In genomic region chr16:2428051-2428786, GRCh38 we compare ENCODE assay signal across 9 cellular contexts. TPM values are rescaled to one million over a fixed set of nuclear protein-coding genes. Genes with fewer than 3 reads are reported as not detected.
DNase-seq lines count a peak whose midpoint lies in the region; ATAC-seq, FAIRE-seq and TF ChIP-seq lines count a peak whose summit lies in the region.
"Had no signal": no experiment of that assay in that cellular context is flagged by ENCODE, and none has a peak within 500 bp of the region (broad histone marks: within the 10 kb centered on the region; RNA-seq: fewer than 3 reads in every experiment).

No MANE protein-coding gene starts in this region.

- H3K9ac ChIP-seq in endothelial cell of umbilical vein (replicated peaks; ENCODE audit: extremely low read depth, insufficient read depth, low read length): peak overlapping the region; percentile 63

- FAIRE-seq in endothelial cell of umbilical vein (lab: Jason Lieb, UNC) (no peak), D721Med (lab: Jason Lieb, UNC) (no peak)

- POLR2A ChIA-PET in endothelial cell of umbilical vein (lab: Charles Lee): no interaction called here

- peak overlapping the region; percentile 35 to 60 (median 57) for H3K4me3 ChIP-seq in endothelial cell of umbilical vein (replicated peaks in 1 of 3; ENCODE audit: insufficient read depth in 1 of 3, low read depth in 1 of 3, low read length in 3 of 3)

- ATAC-seq in HG02973 (IDR thresholded peaks at IDR 0.05; ENCODE audit: unreplicated experiment) (peak; percentile 7), SK-N-SH treated with all-trans-retinoic acid at 6 μM for 48 hours (peak; percentile 5)

- peak overlapping the region; percentile 73 for H3K4me2 ChIP-seq in endothelial cell of umbilical vein (ENCODE audit: insufficient read depth, low read length)

- BruUV-seq in endothelial cell of umbilical vein (replicated peaks; lab: Mats Ljungman, UMichigan): TSS peak; percentile 55

- H3K36me3 ChIP-seq in endothelial cell of umbilical vein (ENCODE audit: control insufficient read depth in 2 of 2, extremely low read depth in 1 of 2, insufficient read depth in 2 of 2, low read length in 2 of 2): peaks cover 6 to 10% of the 10 kb centered on the region in 2 experiments

- no peaks in the 10 kb centered on the region for H3K9me3 ChIP-seq in endothelial cell of umbilical vein (replicated peaks; ENCODE audit: control insufficient read depth, insufficient read depth, low read length)

- H3K9me1 ChIP-seq in endothelial cell of umbilical vein (replicated peaks; ENCODE audit: control insufficient read depth, extremely low read depth, insufficient read depth, low read length): no peaks in the 10 kb centered on the region

- dilution Hi-C loops in endothelial cell of umbilical vein (cut with MboI; ENCODE audit: extremely low pct_ligation_motif_present, low sequenced_read_pairs): no loop called here

- intact Hi-C loops in endothelial cell of umbilical vein (cut with micrococcal nuclease): loop anchor here (2.0 to 10.0 kb wide), 3 partner anchors 87 to 159 kb away; partner anchors contain the start of genes ABCA3 and RNPS1

- TF ChIP-seq POLR2A in endothelial cell of umbilical vein (IDR thresholded peaks at IDR 0.05; ENCODE audit: low read depth, low read length): no peak

- peaks cover 34% of the 10 kb centered on the region for H3K79me2 ChIP-seq in endothelial cell of umbilical vein (ENCODE audit: control insufficient read depth, insufficient read depth, low read length)

- H2AFZ ChIP-seq in endothelial cell of umbilical vein (ENCODE audit: low read depth, low read length): peak overlapping the region; percentile 87

- DNase-seq in NCI-H2107 treated with DMSO at 0.1 percent for 48 hours (lab: John Stamatoyannopoulos, UW; ENCODE audit: unreplicated experiment): peak; percentile 3
- no peak for DNase-seq in NCI-H2107 (lab: John Stamatoyannopoulos, UW)
- DNase-seq in endothelial cell of umbilical vein (ENCODE audit: low read depth, low spot score): no peak
- DNase-seq in myocyte (ENCODE audit: low read depth): peak; percentile 22
- DNase-seq in NCI-H2029 (lab: John Stamatoyannopoulos, UW): no peak
- no peak for DNase-seq in D721Med (ENCODE audit: insufficient read length, low spot score)

- H3K27me3 ChIP-seq in endothelial cell of umbilical vein (ENCODE audit: control insufficient read depth in 2 of 2, insufficient read depth in 2 of 2, low read length in 2 of 2): no peaks in the 10 kb centered on the region

- TF ChIP-seq CTCF in endothelial cell of umbilical vein (IDR thresholded peaks at IDR 0.05; ENCODE audit: extremely low read depth in 1 of 2, insufficient read depth in 1 of 2, low read depth in 1 of 2, low read length in 2 of 2) (peak in 1 of 2 donors; percentile 20), D721Med (IDR thresholded peaks at IDR 0.05; ENCODE audit: insufficient read depth, missing control alignments) (no peak)

- H3K4me1 ChIP-seq in endothelial cell of umbilical vein (ENCODE audit: control insufficient read depth, extremely low read depth, insufficient read depth, low read length): peaks cover 21% of the 10 kb centered on the region

- CTCF ChIA-PET in endothelial cell of umbilical vein (lab: Charles Lee): interaction anchor here (1.0 to 4.0 kb wide), 7 partner anchors 8 to 109 kb away, joined by 3 to 25 read pairs (median 5); partner anchors contain the start of genes ABCA3 and PDPK1

- no peaks in the 10 kb centered on the region for H4K20me1 ChIP-seq in endothelial cell of umbilical vein (replicated peaks; ENCODE audit: control insufficient read depth, extremely low read depth, insufficient read depth, low read length)

- H3K27ac ChIP-seq in endothelial cell of umbilical vein (ENCODE audit: insufficient read depth, low read depth, low read length): peak overlapping the region; percentile 38
- H3K27ac ChIP-seq: epithelial cell of prostate had no signal

TF ChIP-seq in SK-N-SH treated with all-trans-retinoic acid at 6 μM for 48 hours, 23 proteins besides CTCF, POLR2A, EP300 and RAD21:
- TF ChIP-seq CSDC2 (CRISPR knock-in tag; IDR thresholded peaks at IDR 0.05): no peak
- TF ChIP-seq ZNF70 (CRISPR knock-in tag; IDR thresholded peaks at IDR 0.05): peak; percentile 66; the same call in 1 of the 2 replicates

TF ChIP-seq in endothelial cell of umbilical vein, 7 proteins besides CTCF, POLR2A, EP300 and RAD21:
- TF ChIP-seq GATA2 (IDR thresholded peaks at IDR 0.05; ENCODE audit: insufficient read depth, insufficient read length, low read depth, low read length): no peak
- TF ChIP-seq MYC (IDR thresholded peaks at IDR 0.05; ENCODE audit: low read depth, low read length): no peak
- TF ChIP-seq JUN (IDR thresholded peaks at IDR 0.05; ENCODE audit: borderline replicate concordance, insufficient read depth, insufficient read length, low read depth): no peak
- no peak for TF ChIP-seq MAX (IDR thresholded peaks at IDR 0.05; ENCODE audit: insufficient read depth, insufficient read length)
- no peak for TF ChIP-seq FOS (IDR thresholded peaks at IDR 0.05; ENCODE audit: borderline replicate concordance, insufficient read depth, low read length)
- TF ChIP-seq EZH2 (IDR thresholded peaks at IDR 0.05; ENCODE audit: borderline replicate concordance, low read depth, low read length, severe bottlenecking): no peak
- no peak for TF ChIP-seq POLR2AphosphoS5 (IDR thresholded peaks at IDR 0.05; ENCODE audit: insufficient read depth, low read depth, low read length)

RNA-seq across cellular contexts. Expression of gene CCNF, which starts 1.0 kb away (rescaled TPM):
- total RNA-seq in endothelial cell of umbilical vein: 46.6 and 48.9 TPM in 2 replicates
- polyA plus RNA-seq in endothelial cell of umbilical vein: 12.8 and 13.9 TPM in 2 replicates
- polyA plus RNA-seq in endothelial cell of umbilical vein (2011; cell fraction: cytosol; rRNA removed): 15.5 and 16.8 TPM in 2 replicates
- 27.3 and 27.4 TPM in 2 replicates for polyA plus RNA-seq in endothelial cell of umbilical vein (2011; cell fraction: nucleus; rRNA removed)
- polyA plus RNA-seq in endothelial cell of umbilical vein (2012): 15.0 and 20.9 TPM in 2 replicates
- polyA minus RNA-seq in endothelial cell of umbilical vein: 31.8 and 33.2 TPM in 2 replicates
- polyA minus RNA-seq in endothelial cell of umbilical vein (2011; cell fraction: cytosol; rRNA and poly(A)+ RNA removed): 56.3 TPM
- 20.6 and 25.0 TPM in 2 replicates for polyA minus RNA-seq in endothelial cell of umbilical vein (2011; cell fraction: nucleus; rRNA and poly(A)+ RNA removed)
- 3.1 and 3.2 TPM in 2 replicates for total RNA-seq in myocyte
- 1.8 TPM for polyA plus RNA-seq in myocyte (2012)

RNA-seq across cellular contexts. Expression of gene TEDC2, which starts 31.7 kb away (rescaled TPM):
- total RNA-seq in endothelial cell of umbilical vein (12.7 and 15.2 TPM in 2 replicates), myocyte (5.7 and 10.4 TPM in 2 replicates)
- polyA plus RNA-seq in endothelial cell of umbilical vein: 7.6 and 8.8 TPM in 2 replicates
- 6.1 and 7.6 TPM in 2 replicates for polyA plus RNA-seq in endothelial cell of umbilical vein (2011; cell fraction: cytosol; rRNA removed)
- polyA plus RNA-seq in endothelial cell of umbilical vein (2011; cell fraction: nucleus; rRNA removed): 19.6 and 23.0 TPM in 2 replicates
- polyA plus RNA-seq in endothelial cell of umbilical vein (2012): 3.7 and 5.1 TPM in 2 replicates
- polyA minus RNA-seq in endothelial cell of umbilical vein: 2.0 and 2.8 TPM in 2 replicates
- polyA minus RNA-seq in endothelial cell of umbilical vein (2011; cell fraction: cytosol; rRNA and poly(A)+ RNA removed): 7.6 TPM
- polyA minus RNA-seq in endothelial cell of umbilical vein (2011; cell fraction: nucleus; rRNA and poly(A)+ RNA removed): 3.3 and 4.5 TPM in 2 replicates
- 2.5 TPM for polyA plus RNA-seq in myocyte (2012)

RNA-seq across cellular contexts. Expression of gene NTN3, which starts 42.9 kb away (rescaled TPM):
- total RNA-seq in endothelial cell of umbilical vein: 0.15 TPM in 1 of 2 replicates, not detected in the other
- polyA plus RNA-seq in endothelial cell of umbilical vein: not detected in 2 replicates
- 0.03 TPM in 1 of 2 replicates, not detected in the other for polyA plus RNA-seq in endothelial cell of umbilical vein (2011; cell fraction: cytosol; rRNA removed)
- polyA plus RNA-seq in endothelial cell of umbilical vein (2011; cell fraction: nucleus; rRNA removed): not detected in 2 replicates
- polyA plus RNA-seq in endothelial cell of umbilical vein (2012): not detected in 2 replicates
- not detected in 2 replicates for polyA minus RNA-seq in endothelial cell of umbilical vein
- polyA minus RNA-seq in endothelial cell of umbilical vein (2011; cell fraction: cytosol; rRNA and poly(A)+ RNA removed): 0.82 TPM
- not detected in 2 replicates for polyA minus RNA-seq in endothelial cell of umbilical vein (2011; cell fraction: nucleus; rRNA and poly(A)+ RNA removed)
- 0.10 TPM in 1 of 2 replicates, not detected in the other for total RNA-seq in myocyte
- 0.23 TPM for polyA plus RNA-seq in myocyte (2012)

RNA-seq across cellular contexts. Expression of gene TBC1D24, which starts 46.7 kb away (rescaled TPM):
- total RNA-seq in endothelial cell of umbilical vein (17.3 and 22.8 TPM in 2 replicates), myocyte (27.6 and 46.3 TPM in 2 replicates)
- 8.1 and 10.6 TPM in 2 replicates for polyA plus RNA-seq in endothelial cell of umbilical vein
- 4.8 and 7.3 TPM in 2 replicates for polyA plus RNA-seq in endothelial cell of umbilical vein (2011; cell fraction: cytosol; rRNA removed)
- 16.4 and 18.5 TPM in 2 replicates for polyA plus RNA-seq in endothelial cell of umbilical vein (2011; cell fraction: nucleus; rRNA removed)
- polyA plus RNA-seq in endothelial cell of umbilical vein (2012): 7.8 and 8.1 TPM in 2 replicates
- 12.4 and 16.1 TPM in 2 replicates for polyA minus RNA-seq in endothelial cell of umbilical vein
- polyA minus RNA-seq in endothelial cell of umbilical vein (2011; cell fraction: cytosol; rRNA and poly(A)+ RNA removed): 8.8 TPM
- polyA minus RNA-seq in endothelial cell of umbilical vein (2011; cell fraction: nucleus; rRNA and poly(A)+ RNA removed): 8.9 and 10.8 TPM in 2 replicates
- polyA plus RNA-seq in myocyte (2012): 11.1 TPM

Comparison
In these comparisons a context has a peak if more than half of its experiments do, and no peak if none do; other contexts are left out.
1. DNase-seq: peak in NCI-H2107 treated with DMSO at 0.1 percent for 48 hours (single experiment) and myocyte (single experiment); none in NCI-H2107 (single experiment), endothelial cell of umbilical vein (single experiment), NCI-H2029 (single experiment) and D721Med (single experiment).
2. RNA of gene CCNF, which starts 1.0 kb away (total RNA-seq): 46.6 to 48.9 TPM in endothelial cell of umbilical vein; 3.1 to 3.2 TPM in myocyte; every median in the first group is over 10 times any median in the second.